In genomic region chr1:240044620-240045019, GRCh38 we compare ENCODE assay signal across 29 cellular contexts. TPM values are rescaled to one million over a fixed set of nuclear protein-coding genes. Genes with fewer than 3 reads are reported as not detected.
DNase-seq lines count a peak whose midpoint lies in the region; ATAC-seq and TF ChIP-seq lines count a peak whose summit lies in the region.
"Had no signal": no experiment of that assay in that cellular context is flagged by ENCODE, and none has a peak within 500 bp of the region (broad histone marks: within the 10 kb centered on the region; RNA-seq: fewer than 3 reads in every experiment).

No MANE protein-coding gene starts in this region.

- H3K9me2 ChIP-seq in PC-3 (replicated peaks; ENCODE audit: low read length) (no peaks in the 10 kb centered on the region), PC-9 (ENCODE audit: insufficient read depth) (no peaks in the 10 kb centered on the region)

- H3K27me3 ChIP-seq in breast epithelium (no peaks in the 10 kb centered on the region), mesenchymal stem cell (ENCODE audit: control insufficient read depth in 1 of 2, insufficient read depth in 1 of 2, low read length in 2 of 2) (no peaks in the 10 kb centered on the region), tibial artery (no peaks in the 10 kb centered on the region), PC-3 (ENCODE audit: low read length) (no peaks in the 10 kb centered on the region), PC-9 (ENCODE audit: insufficient read depth, low read depth) (0 out of 2 replicates have a peak, but pooled peaks cover 3% of the 10 kb centered on the region), upper lobe of left lung (no peaks in the 10 kb centered on the region)
- H3K27me3 ChIP-seq: BE2C, gastroesophageal sphincter, uterus had no signal

- POLR2A ChIA-PET in MCF 10A (lab: Yijun Ruan, JAX) (interaction anchor here (0.6 kb wide), 1 partner anchor 44 kb away, joined by 4 read pairs; no protein-coding TSS in a partner anchor), PC-3 (lab: Charles Lee; ENCODE audit: unreplicated experiment) (no interaction called here), PC-9 (lab: Charles Lee; ENCODE audit: unreplicated experiment) (no interaction called here)

- H3K27ac ChIP-seq in breast epithelium (no peak overlapping the region), mesenchymal stem cell (ENCODE audit: low read length, poor library complexity, severe bottlenecking) (no peak overlapping the region), tibial artery (no peak overlapping the region), PC-3 (ENCODE audit: low read length) (no peak overlapping the region), PC-9 (no peak overlapping the region), upper lobe of left lung (no peak overlapping the region)
- H3K27ac ChIP-seq: gastroesophageal sphincter, prostate gland, RWPE1, uterus had no signal

- no peaks in the 10 kb centered on the region for H3K36me3 ChIP-seq in breast epithelium
- H3K36me3 ChIP-seq in mesenchymal stem cell (ENCODE audit: control insufficient read depth in 1 of 2, insufficient read depth in 2 of 2, low read depth in 1 of 2, low read length in 2 of 2) = no peaks in the 10 kb centered on the region
- no peaks in the 10 kb centered on the region for H3K36me3 ChIP-seq in tibial artery
- no peaks in the 10 kb centered on the region for H3K36me3 ChIP-seq in PC-3 (ENCODE audit: low read depth, low read length)
- H3K36me3 ChIP-seq in PC-9 (ENCODE audit: low read depth) = no peaks in the 10 kb centered on the region
- no peaks in the 10 kb centered on the region for H3K36me3 ChIP-seq in upper lobe of left lung
- H3K36me3 ChIP-seq: BE2C, gastroesophageal sphincter, prostate gland, uterus had no signal

- ATAC-seq in PC-3 (no peak), upper lobe of left lung (ENCODE audit: low FRiP score in 2 of 2) (no peak)
- ATAC-seq: esophagus mucosa, gastroesophageal sphincter, K562 had no signal

- H3K79me2 ChIP-seq in PC-3 (ENCODE audit: low read length) (no peaks in the 10 kb centered on the region), PC-9 (ENCODE audit: low read depth) (no peaks in the 10 kb centered on the region)

- H3K9me3 ChIP-seq in breast epithelium = no peaks in the 10 kb centered on the region
- no peaks in the 10 kb centered on the region for H3K9me3 ChIP-seq in mesenchymal stem cell (ENCODE audit: control insufficient read depth, low read length)
- H3K9me3 ChIP-seq in tibial artery = no peaks in the 10 kb centered on the region
- no peaks in the 10 kb centered on the region for H3K9me3 ChIP-seq in PC-3 (ENCODE audit: low read length)
- no peaks in the 10 kb centered on the region; the same call in 1 of the 2 replicates for H3K9me3 ChIP-seq in PC-9 (ENCODE audit: insufficient read depth, low read depth)
- H3K9me3 ChIP-seq in upper lobe of left lung = no peaks in the 10 kb centered on the region
- H3K9me3 ChIP-seq: BE2C, gastroesophageal sphincter, prostate gland, uterus had no signal

- peak overlapping the region; percentile 35 for H2BK5ac ChIP-seq in mesenchymal stem cell (ENCODE audit: low read depth, low read length, poor library complexity, severe bottlenecking)

- DNase-seq in MCF 10A (ENCODE audit: unreplicated experiment) (peak; percentile 47), breast epithelium (ENCODE audit: low spot score in 2 of 2) (no peak), LHCN-M2 (ENCODE audit: low read depth) (peak; percentile 41), mesenchymal stem cell (no peak), tibial artery (no peak), PC-3 (no peak), PC-9 (no peak), upper lobe of left lung (no peak)
- DNase-seq: 8988T; activated CD4-positive, alpha-beta memory T cell treated with anti-CD3 and anti-CD28 coated beads, Interleukin-2, amount 10 ng/mL, durations not matched to agents 7 days and 5 days; activated CD4-positive, alpha-beta T cell treated with anti-CD3 and anti-CD28 coated beads for 1 hour; activated CD8-positive, alpha-beta memory T cell treated with anti-CD3 and anti-CD28 coated beads, Interleukin-2, amount 50 U/mL, for 48 hours; activated naive CD4-positive, alpha-beta T cell treated with anti-CD3 and anti-CD28 coated beads, Interleukin-2, amount 50 U/mL, for 16 hours; BE2C; cortex of kidney; hippocampal formation; NCI-H1417 treated with DMSO at 0.1 percent for 48 hours; NCI-H2081 treated with DMSO at 0.1 percent for 48 hours; NCI-H345; NCI-H774; stimulated activated naive CD4-positive, alpha-beta T cell; T-helper 2 cell; uterus had no signal

- H3K79me1 ChIP-seq in mesenchymal stem cell (replicated peaks; ENCODE audit: low read length, poor library complexity, severe bottlenecking) = no peaks in the 10 kb centered on the region

- H3K4me3 Mint-ChIP-seq in MCF 10A (ENCODE audit: unreplicated experiment) = no peak overlapping the region
- H3K4me3 Mint-ChIP-seq: activated CD4-positive, alpha-beta memory T cell treated with anti-CD3 and anti-CD28 coated beads, Interleukin-2, amount 10 ng/mL, durations not matched to agents 7 days and 5 days had no signal

- no peak overlapping the region for H2AFZ ChIP-seq in mesenchymal stem cell (ENCODE audit: low read depth, low read length)
- no peak overlapping the region for H2AFZ ChIP-seq in PC-3 (ENCODE audit: low read length)
- no peak overlapping the region for H2AFZ ChIP-seq in PC-9

- H3K36me3 Mint-ChIP-seq in MCF 10A (ENCODE audit: insufficient read depth, unreplicated experiment) = no peaks in the 10 kb centered on the region

- no peak overlapping the region for H3K23ac ChIP-seq in mesenchymal stem cell (ENCODE audit: low read length in 2 of 2)

- no peaks in the 10 kb centered on the region for H3K27me3 Mint-ChIP-seq in MCF 10A (ENCODE audit: insufficient read depth, unreplicated experiment)
- H3K27me3 Mint-ChIP-seq: activated CD4-positive, alpha-beta memory T cell treated with anti-CD3 and anti-CD28 coated beads, Interleukin-2, amount 10 ng/mL, durations not matched to agents 7 days and 5 days had no signal

- TF ChIP-seq CTCF in MCF 10A (IDR thresholded peaks at IDR 0.05; ENCODE audit: unreplicated experiment) = no peak
- TF ChIP-seq CTCF in breast epithelium (IDR thresholded peaks at IDR 0.05) = no peak
- TF ChIP-seq CTCF in tibial artery (IDR thresholded peaks at IDR 0.05) = no peak
- no peak for TF ChIP-seq CTCF in PC-3 (conservative IDR thresholded peaks at IDR 0.05; ENCODE audit: low read depth, low read length)
- no peak for TF ChIP-seq CTCF in PC-9 (conservative IDR thresholded peaks at IDR 0.05)
- no peak for TF ChIP-seq CTCF in upper lobe of left lung (IDR thresholded peaks at IDR 0.05)

- H3K4me3 ChIP-seq in breast epithelium (no peak overlapping the region), mesenchymal stem cell (ENCODE audit: insufficient read depth in 1 of 2, low read depth in 1 of 2, low read length in 2 of 2) (no peak overlapping the region), tibial artery (no peak overlapping the region), PC-3 (ENCODE audit: low read length) (no peak overlapping the region), PC-9 (no peak overlapping the region), upper lobe of left lung (no peak overlapping the region)
- H3K4me3 ChIP-seq: gastroesophageal sphincter, K562, prostate gland, uterus had no signal

- no peak overlapping the region for H3K18ac ChIP-seq in mesenchymal stem cell (ENCODE audit: low read depth in 1 of 2, low read length in 2 of 2)

- no peak overlapping the region for H2BK12ac ChIP-seq in mesenchymal stem cell (ENCODE audit: low read length in 2 of 2)

- no peaks in the 10 kb centered on the region for H3K9me3 Mint-ChIP-seq in MCF 10A (ENCODE audit: unreplicated experiment)
- H3K9me3 Mint-ChIP-seq: activated CD4-positive, alpha-beta memory T cell treated with anti-CD3 and anti-CD28 coated beads, Interleukin-2, amount 10 ng/mL, durations not matched to agents 7 days and 5 days had no signal

- BruUV-seq in MCF 10A (replicated peaks; lab: Mats Ljungman, UMichigan) = no TSS peak
- BruUV-seq in PC-3 (replicated peaks; lab: Mats Ljungman, UMichigan) = no TSS peak
- no TSS peak for BruUV-seq in PC-9 (replicated peaks; lab: Mats Ljungman, UMichigan)

- no peak overlapping the region for H4K8ac ChIP-seq in mesenchymal stem cell (ENCODE audit: low read length)

- H2AK5ac ChIP-seq in mesenchymal stem cell (ENCODE audit: low read length, severe bottlenecking) = no peak overlapping the region

- 79% methylated on average over 5 of the region's 6 CpGs for WGBS in mesenchymal stem cell
- 79 to 80% methylated on average over 6 of the region's 6 CpGs for WGBS in upper lobe of left lung, 2 donors

- H3F3A ChIP-seq in PC-3 (ENCODE audit: low read length, unreplicated experiment) (no peaks in the 10 kb centered on the region), PC-9 (ENCODE audit: insufficient read depth, low read depth) (no peaks in the 10 kb centered on the region)

- no peak overlapping the region for H2BK15ac ChIP-seq in mesenchymal stem cell (ENCODE audit: low read depth, poor library complexity, severe bottlenecking)

- intact Hi-C loops in MCF 10A (cut with micrococcal nuclease) = no loop called here
- intact Hi-C loops in breast epithelium (cut with DNase I; ENCODE audit: low total_unique reads) = no loop called here
- intact Hi-C loops in tibial artery (cut with DNase I; ENCODE audit: low total_unique reads) = no loop called here
- intact Hi-C loops in PC-3 (cut with micrococcal nuclease) = no loop called here
- intact Hi-C loops in PC-9 (cut with micrococcal nuclease; ENCODE audit: unreplicated experiment) = no loop called here

- CTCF ChIA-PET in MCF 10A (lab: Yijun Ruan, JAX) = interaction anchor here (0.6 to 3.2 kb wide), 4 partner anchors 105 to 647 kb away, joined by 3 to 18 read pairs (median 6); no protein-coding TSS in a partner anchor
- CTCF ChIA-PET in PC-3 (lab: Charles Lee) = no interaction called here
- CTCF ChIA-PET in PC-9 (lab: Charles Lee) = no interaction called here

- TF ChIP-seq EP300 in upper lobe of left lung (IDR thresholded peaks at IDR 0.05) = no peak

- no peak overlapping the region for H3K27ac Mint-ChIP-seq in MCF 10A (ENCODE audit: low read depth, unreplicated experiment)
- H3K27ac Mint-ChIP-seq: activated CD4-positive, alpha-beta memory T cell treated with anti-CD3 and anti-CD28 coated beads, Interleukin-2, amount 10 ng/mL, durations not matched to agents 7 days and 5 days had no signal

- no peak for TF ChIP-seq POLR2A in breast epithelium (IDR thresholded peaks at IDR 0.05)
- no peak for TF ChIP-seq POLR2A in upper lobe of left lung (IDR thresholded peaks at IDR 0.05)

- no peak overlapping the region for H3K4ac ChIP-seq in mesenchymal stem cell (ENCODE audit: low read depth in 1 of 2, low read length in 2 of 2)

- no peaks in the 10 kb centered on the region for H3K4me1 Mint-ChIP-seq in MCF 10A (ENCODE audit: insufficient read depth, unreplicated experiment)
- H3K4me1 Mint-ChIP-seq: activated CD4-positive, alpha-beta memory T cell treated with anti-CD3 and anti-CD28 coated beads, Interleukin-2, amount 10 ng/mL, durations not matched to agents 7 days and 5 days had no signal

- H4K91ac ChIP-seq in mesenchymal stem cell (ENCODE audit: low read length) = no peak overlapping the region

- H3K14ac ChIP-seq in mesenchymal stem cell (ENCODE audit: low read length in 2 of 2) = no peak overlapping the region

- peak overlapping the region; percentile 38 for H3K9ac ChIP-seq in mesenchymal stem cell (ENCODE audit: low read length)
- no peak overlapping the region for H3K9ac ChIP-seq in PC-3 (ENCODE audit: low read length)

- no peak overlapping the region for H2BK120ac ChIP-seq in mesenchymal stem cell (ENCODE audit: low read depth, low read length)

- no peaks in the 10 kb centered on the region for H4K20me1 ChIP-seq in PC-3 (ENCODE audit: low read length)
- no peaks in the 10 kb centered on the region for H4K20me1 ChIP-seq in PC-9 (ENCODE audit: insufficient read depth)

- H3K4me2 ChIP-seq in mesenchymal stem cell (ENCODE audit: low read length, poor library complexity, severe bottlenecking) (no peak overlapping the region), PC-3 (ENCODE audit: low read length) (no peak overlapping the region), PC-9 (no peak overlapping the region)

- H3K4me1 ChIP-seq in breast epithelium (no peaks in the 10 kb centered on the region), mesenchymal stem cell (ENCODE audit: control insufficient read depth, insufficient read depth, low read depth, low read length) (no peaks in the 10 kb centered on the region), tibial artery (no peaks in the 10 kb centered on the region), PC-3 (ENCODE audit: insufficient read depth, low read length) (no peaks in the 10 kb centered on the region), PC-9 (replicated peaks; ENCODE audit: insufficient read depth) (no peaks in the 10 kb centered on the region), upper lobe of left lung (no peaks in the 10 kb centered on the region)
- H3K4me1 ChIP-seq: BE2C, gastroesophageal sphincter, prostate gland, uterus had no signal

RNA-seq across cellular contexts. Expression of gene FMN2, which starts 47.1 kb away (rescaled TPM):
- total RNA-seq in MCF 10A (2022) (5.3 and 8.6 TPM in 2 replicates), breast epithelium (1 to 10 TPM in 2 of 3 donors, under 1 TPM in 1; 0.80 to 4.2 (median 3.3) TPM), LHCN-M2 (2014; rRNA removed) (14.8 and 34.0 TPM in 2 replicates), PC-3 (2014; rRNA removed) (4.6 and 8.3 TPM in 2 replicates), PC-9 (2021) (not detected in 2 replicates), upper lobe of left lung (1 to 10 TPM in 1 of 6 donors, under 1 TPM in 4, not detected in 1; 0.06 to 1.0 (median 0.54) TPM)
- 40.7 TPM for polyA plus RNA-seq in LHCN-M2 (2012)
- 5.4 TPM for polyA plus RNA-seq in mesenchymal stem cell (2013, experiment 1 of 2)
- polyA plus RNA-seq in mesenchymal stem cell (2013, experiment 2 of 2) = 6.1 TPM
- total RNA-seq: activated CD4-positive, alpha-beta memory T cell treated with anti-CD3 and anti-CD28 coated beads, Interleukin-2, amount 10 ng/mL, durations not matched to agents 7 days and 5 days; esophagus mucosa; HT-29 had no signal

Comparison
In these comparisons a context has a peak if more than half of its experiments do, and no peak if none do; other contexts are left out.
1. DNase-seq: peak in MCF 10A (single experiment) and LHCN-M2 (single experiment); none in breast epithelium (0 of 2), mesenchymal stem cell (single experiment), tibial artery (0 of 2), PC-3 (single experiment), PC-9 (0 of 2) and upper lobe of left lung (0 of 2).